13 cellular contexts compared by ENCODE assay signal in the genomic region with DNA sequence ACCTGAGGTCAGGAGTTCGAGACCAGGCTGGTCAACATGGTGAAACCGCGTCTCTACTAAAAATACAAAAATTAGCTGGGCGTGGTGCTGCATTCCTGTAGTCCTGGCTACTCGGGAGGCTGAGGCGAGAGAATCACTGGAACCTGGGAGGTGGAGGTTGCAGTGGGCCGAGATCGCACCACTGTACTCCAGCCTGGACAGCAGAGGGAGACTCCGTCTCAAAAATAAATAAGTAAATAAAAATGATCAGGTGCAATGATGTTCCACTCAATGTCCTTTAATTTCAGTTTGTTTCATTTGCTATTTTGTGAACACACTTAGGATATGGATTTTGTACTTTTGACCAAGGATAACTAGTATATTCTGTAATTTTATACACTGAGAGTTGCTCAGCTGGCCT. TPM values are rescaled to one million over a fixed set of nuclear protein-coding genes. Genes with fewer than 3 reads are reported as not detected.
DNase-seq lines count a peak whose midpoint lies in the region; ATAC-seq, FAIRE-seq and TF ChIP-seq lines count a peak whose summit lies in the region.
"Had no signal": no experiment of that assay in that cellular context is flagged by ENCODE, and none has a peak within 500 bp of the region (broad histone marks: within the 10 kb centered on the region; RNA-seq: fewer than 3 reads in every experiment).

No MANE protein-coding gene starts in this region.

- no peaks in the 10 kb centered on the region for H3K9me2 ChIP-seq in GM23338 (ENCODE audit: insufficient read depth)

- H3K79me2 ChIP-seq in GM23338 (replicated peaks; ENCODE audit: insufficient read depth) (peaks cover 14% of the 10 kb centered on the region), HepG2 (ENCODE audit: insufficient read depth, low read length) (peaks cover 24% of the 10 kb centered on the region)

- H3K4me3 ChIP-seq in GM23338 (no peak overlapping the region), HepG2 (replicated peaks in 1 of 3; ENCODE audit: insufficient read depth in 1 of 3, low read depth in 2 of 3, low read length in 3 of 3) (no peak overlapping the region), lower leg skin (ENCODE audit: low read depth, poor library complexity, severe bottlenecking) (no peak overlapping the region)
- H3K4me3 ChIP-seq: BLaER1, thoracic aorta had no signal

- FAIRE-seq in HepG2 (lab: Jason Lieb, UNC) (no peak), H54 (lab: Jason Lieb, UNC) (no peak)

- no peak overlapping the region for H3K27ac Mint-ChIP-seq in GM23338
- H3K27ac Mint-ChIP-seq in activated naive CD4-positive, alpha-beta T cell treated with anti-CD3 and anti-CD28 coated beads, Interleukin-2, amount 10 ng/mL, durations not matched to agents 7 days and 5 days: no peak overlapping the region

- CTCF ChIA-PET in HepG2 (lab: Yijun Ruan, JAX; ENCODE audit: low intra/inter-chr PET ratio, low total read pairs): interaction anchor here (1.1 to 1.7 kb wide), 3 partner anchors 79 to 234 kb away, joined by 3 to 10 read pairs (median 5); no protein-coding TSS in a partner anchor
- CTCF ChIA-PET in activated naive CD4-positive, alpha-beta T cell treated with anti-CD3 and anti-CD28 coated beads, Interleukin-2, amount 10 ng/mL, durations not matched to agents 7 days and 5 days (lab: Charles Lee): interaction anchor here (0.7 kb wide), 2 partner anchors 100 to 330 kb away, joined by 3 read pairs; no protein-coding TSS in a partner anchor

- H3K4me3 Mint-ChIP-seq in GM23338: no peak overlapping the region
- H3K4me3 Mint-ChIP-seq in activated naive CD4-positive, alpha-beta T cell treated with anti-CD3 and anti-CD28 coated beads, Interleukin-2, amount 10 ng/mL, durations not matched to agents 7 days and 5 days: no peak overlapping the region

- peaks cover 63% of the 10 kb centered on the region for H3K36me3 ChIP-seq in GM23338 (ENCODE audit: insufficient read depth)
- peaks cover 20 to 72% of the 10 kb centered on the region in 2 experiments for H3K36me3 ChIP-seq in HepG2 (replicated peaks in 1 of 2; ENCODE audit: control insufficient read depth in 1 of 2, insufficient read depth in 2 of 2, low read length in 2 of 2)

- H4K20me1 ChIP-seq in GM23338 (replicated peaks; ENCODE audit: insufficient read depth) (peaks cover 22% of the 10 kb centered on the region), HepG2 (ENCODE audit: insufficient read depth, low read length) (peaks cover 21% of the 10 kb centered on the region)

- in situ Hi-C loops in ACHN (cut with HindIII; ENCODE audit: low pct_ligation_motif_present, low pct_unique_long_range_greater_than_20kb, low sequenced_read_pairs) (no loop called here), HepG2 (cut with HindIII; ENCODE audit: extremely low pct_ligation_motif_present, low pct_unique_long_range_greater_than_20kb) (loop anchor here (5.0 to 10.0 kb wide), 2 partner anchors 97 to 230 kb away; no protein-coding TSS in a partner anchor)

- TF ChIP-seq CTCF in GM23338 (conservative IDR thresholded peaks at IDR 0.05; ENCODE audit: low read depth in 2 of 2) (peak; percentile 36 to 41; a peak in 3 of 4 replicates), VCaP (conservative IDR thresholded peaks at IDR 0.05) (peak; percentile 62), HepG2 (CRISPR knock-in tag; IDR thresholded peaks at IDR 0.05) (peak; percentile 58), lower leg skin (IDR thresholded peaks at IDR 0.05) (no peak)

- no peaks in the 10 kb centered on the region for H3K9me3 Mint-ChIP-seq in GM23338
- no peaks in the 10 kb centered on the region for H3K9me3 Mint-ChIP-seq in activated naive CD4-positive, alpha-beta T cell treated with anti-CD3 and anti-CD28 coated beads, Interleukin-2, amount 10 ng/mL, durations not matched to agents 7 days and 5 days

- H3K4me1 Mint-ChIP-seq in GM23338: no peaks in the 10 kb centered on the region
- peaks cover under 1% of the 10 kb centered on the region for H3K4me1 Mint-ChIP-seq in activated naive CD4-positive, alpha-beta T cell treated with anti-CD3 and anti-CD28 coated beads, Interleukin-2, amount 10 ng/mL, durations not matched to agents 7 days and 5 days

- peak; percentile 65 for TF ChIP-seq RAD21 in HepG2 (CRISPR knock-in tag; IDR thresholded peaks at IDR 0.05)

- TF ChIP-seq EP300 in HepG2 (IDR thresholded peaks at IDR 0.05; ENCODE audit: low read depth in 2 of 2, low read length in 2 of 2) (no peak), HepG2 (CRISPR knock-in tag; IDR thresholded peaks at IDR 0.05; ENCODE audit: borderline replicate concordance) (no peak)

- no peaks in the 10 kb centered on the region for H3K27me3 ChIP-seq in GM23338 (ENCODE audit: insufficient read depth)
- H3K27me3 ChIP-seq in HepG2 (ENCODE audit: control insufficient read depth in 1 of 2, insufficient read depth in 2 of 2, low read length in 2 of 2): no peaks in the 10 kb centered on the region
- H3K27me3 ChIP-seq: BLaER1 had no signal

- ATAC-seq in GM23338 (no peak), HepG2 (peak; percentile 41; the same call in 1 of the 3 replicates), GM18858 (IDR thresholded peaks at IDR 0.05; ENCODE audit: unreplicated experiment) (no peak)

- H3K4me2 ChIP-seq in GM23338: no peak overlapping the region
- H3K4me2 ChIP-seq in HepG2 (ENCODE audit: low read depth, low read length): no peak overlapping the region
- H3K4me2 ChIP-seq: BLaER1 had no signal

- 90% methylated on average over 9 of the region's 9 CpGs for whole genome bisulfite sequencing in HepG2 (ENCODE audit: low lambda C conversion rate)
- 87 to 94% methylated on average over 9 of the region's 9 CpGs for WGBS in lower leg skin, 2 donors

- no peaks in the 10 kb centered on the region for H3F3A ChIP-seq in GM23338 (replicated peaks; ENCODE audit: low read depth)

- H2AFZ ChIP-seq in GM23338: no peak overlapping the region
- H2AFZ ChIP-seq in HepG2 (ENCODE audit: low read length): no peak overlapping the region

- POLR2A ChIA-PET in HepG2 (lab: Yijun Ruan, JAX): no interaction called here

- peak; percentile 6 for DNase-seq in ACHN
- no peak for DNase-seq in GM23338 (ENCODE audit: low spot score)
- peak; percentile 24 for DNase-seq in HepG2 (ENCODE audit: low spot score)
- no peak for DNase-seq in H54 (ENCODE audit: insufficient read length, low spot score)
- DNase-seq in activated naive CD4-positive, alpha-beta T cell treated with anti-CD3 and anti-CD28 coated beads, Interleukin-2, amount 10 ng/mL, durations not matched to agents 7 days and 5 days: no peak
- DNase-seq in lower leg skin (ENCODE audit: low spot score in 2 of 2): no peak
- DNase-seq: activated naive CD4-positive, alpha-beta T cell treated with Interleukin-2 at 50 U/mL for 16 hours; mesendoderm; NCI-H1105 had no signal

- no peaks in the 10 kb centered on the region for H3K27me3 Mint-ChIP-seq in GM23338 (ENCODE audit: insufficient read depth, low read depth, poor library complexity)
- no peaks in the 10 kb centered on the region for H3K27me3 Mint-ChIP-seq in activated naive CD4-positive, alpha-beta T cell treated with anti-CD3 and anti-CD28 coated beads, Interleukin-2, amount 10 ng/mL, durations not matched to agents 7 days and 5 days

- H3K27ac ChIP-seq in GM23338 (ENCODE audit: low read depth) (no peak overlapping the region), VCaP (no peak overlapping the region), HepG2 (ENCODE audit: extremely low read length, insufficient read depth, low read length) (no peak overlapping the region)
- H3K27ac ChIP-seq: BLaER1, thoracic aorta had no signal

- H3K4me1 ChIP-seq in GM23338 (ENCODE audit: insufficient read depth): 0 out of 2 replicates have a peak, but pooled peaks cover 1% of the 10 kb centered on the region
- H3K4me1 ChIP-seq in HepG2 (ENCODE audit: insufficient read depth, low read length): peaks cover 25% of the 10 kb centered on the region
- H3K4me1 ChIP-seq: BLaER1 had no signal

- peaks cover 58% of the 10 kb centered on the region for H3K36me3 Mint-ChIP-seq in GM23338 (ENCODE audit: low read depth)
- peaks cover 36% of the 10 kb centered on the region for H3K36me3 Mint-ChIP-seq in activated naive CD4-positive, alpha-beta T cell treated with anti-CD3 and anti-CD28 coated beads, Interleukin-2, amount 10 ng/mL, durations not matched to agents 7 days and 5 days

- no peak overlapping the region for H3K9ac ChIP-seq in HepG2 (ENCODE audit: insufficient read depth, low read depth, low read length)
- H3K9ac ChIP-seq: BLaER1 had no signal

- no TSS peak for BruUV-seq in HepG2 (replicated peaks; lab: Mats Ljungman, UMichigan)

- intact Hi-C loops in HepG2 (cut with micrococcal nuclease; ENCODE audit: unreplicated experiment) (loop anchor here (1.0 kb wide), 2 partner anchors 95 to 234 kb away; no protein-coding TSS in a partner anchor), lower leg skin (cut with DNase I; ENCODE audit: low total_unique reads) (no loop called here)

- no peaks in the 10 kb centered on the region for H3K9me3 ChIP-seq in HepG2 (ENCODE audit: low read length)
- H3K9me3 ChIP-seq: BLaER1, thoracic aorta had no signal

- TF ChIP-seq POLR2A in HepG2 (IDR thresholded peaks at IDR 0.05; ENCODE audit: insufficient read depth in 1 of 2, low read depth in 2 of 2, low read length in 2 of 2) (no peak), H54 (IDR thresholded peaks at IDR 0.05; ENCODE audit: low read depth, low read length) (no peak), lower leg skin (IDR thresholded peaks at IDR 0.05) (no peak)

RNA-seq across cellular contexts. Expression of gene HADHA, which starts 9.3 kb away (rescaled TPM):
- 88.9 and 92.3 TPM in 2 replicates for total RNA-seq in GM23338 (2014; rRNA removed; shearing (Covaris generic))
- polyA plus RNA-seq in GM23338 (2016; fragmentation: Nextera tagmentation; extraction: Ambion mirVana) (57.6 and 63.9 TPM in 2 replicates), HepG2 (2011; rRNA removed) (101 and 102 TPM in 2 replicates)
- total RNA-seq in HepG2 (2016; rRNA removed; fragmentation: Illumina TruSeq; extraction: Trizol) (270 and 385 TPM in 2 replicates), lower leg skin (100 to 1,000 TPM; 125 to 170 (median 131) TPM)
- total RNA-seq in HepG2 (2016; cell fraction: cytosol; rRNA removed; fragmentation: Illumina TruSeq; extraction: Trizol; ENCODE audit: low read depth): 28.5 and 37.3 TPM in 2 replicates
- 269 and 366 TPM in 2 replicates for total RNA-seq in HepG2 (2016; cell fraction: insoluble cytoplasmic fraction; rRNA removed; fragmentation: Illumina TruSeq; extraction: Trizol)
- total RNA-seq in HepG2 (2016; cell fraction: membrane; rRNA removed; fragmentation: Illumina TruSeq; extraction: Trizol): 91.6 and 115 TPM in 2 replicates
- 133 TPM in 2 replicates for total RNA-seq in HepG2 (2016; cell fraction: nucleus; rRNA removed; fragmentation: Illumina TruSeq; extraction: Trizol)
- polyA plus RNA-seq in HepG2 (2011; cell fraction: cytosol; rRNA removed): 101 and 123 TPM in 2 replicates
- 35.5 and 47.7 TPM in 2 replicates for polyA plus RNA-seq in HepG2 (2011; cell fraction: nucleus; rRNA removed)
- polyA plus RNA-seq in HepG2 (2012): 178 and 209 TPM in 2 replicates
- polyA plus RNA-seq in HepG2 (2016; cell fraction: cytosol; fragmentation: Illumina TruSeq; extraction: Trizol; ENCODE audit: low read depth): 28.3 and 35.5 TPM in 2 replicates
- polyA plus RNA-seq in HepG2 (2016; cell fraction: insoluble cytoplasmic fraction; fragmentation: Illumina TruSeq; extraction: Trizol; ENCODE audit: low read depth): 311 and 319 TPM in 2 replicates
- 67.7 and 83.6 TPM in 2 replicates for polyA plus RNA-seq in HepG2 (2016; cell fraction: membrane; fragmentation: Illumina TruSeq; extraction: Trizol; ENCODE audit: low read depth)
- polyA plus RNA-seq in HepG2 (2016; cell fraction: nucleus; fragmentation: Illumina TruSeq; extraction: Trizol; ENCODE audit: insufficient read depth, low read depth): 138 and 139 TPM in 2 replicates
- 135 and 171 TPM in 2 replicates for polyA minus RNA-seq in HepG2 (2011; rRNA and poly(A)+ RNA removed; ENCODE audit: low replicate concordance)
- 120 and 132 TPM in 2 replicates for polyA minus RNA-seq in HepG2 (2011; cell fraction: cytosol; rRNA and poly(A)+ RNA removed)
- 57.7 and 75.8 TPM in 2 replicates for polyA minus RNA-seq in HepG2 (2011; cell fraction: nucleus; rRNA and poly(A)+ RNA removed)

RNA-seq across cellular contexts. Expression of gene HADHB, which starts 9.7 kb away (rescaled TPM):
- total RNA-seq in GM23338 (2014; rRNA removed; shearing (Covaris generic)): 43.4 and 55.0 TPM in 2 replicates
- 38.3 and 41.1 TPM in 2 replicates for polyA plus RNA-seq in GM23338 (2016; fragmentation: Nextera tagmentation; extraction: Ambion mirVana)
- total RNA-seq in HepG2 (2016; rRNA removed; fragmentation: Illumina TruSeq; extraction: Trizol): 238 and 304 TPM in 2 replicates
- 27.8 and 28.9 TPM in 2 replicates for total RNA-seq in HepG2 (2016; cell fraction: cytosol; rRNA removed; fragmentation: Illumina TruSeq; extraction: Trizol; ENCODE audit: low read depth)
- 239 and 297 TPM in 2 replicates for total RNA-seq in HepG2 (2016; cell fraction: insoluble cytoplasmic fraction; rRNA removed; fragmentation: Illumina TruSeq; extraction: Trizol)
- 45.3 and 49.2 TPM in 2 replicates for total RNA-seq in HepG2 (2016; cell fraction: membrane; rRNA removed; fragmentation: Illumina TruSeq; extraction: Trizol)
- 107 and 123 TPM in 2 replicates for total RNA-seq in HepG2 (2016; cell fraction: nucleus; rRNA removed; fragmentation: Illumina TruSeq; extraction: Trizol)
- polyA plus RNA-seq in HepG2 (2011; rRNA removed): 97.1 and 112 TPM in 2 replicates
- polyA plus RNA-seq in HepG2 (2011; cell fraction: cytosol; rRNA removed): 101 and 128 TPM in 2 replicates
- 35.3 and 43.0 TPM in 2 replicates for polyA plus RNA-seq in HepG2 (2011; cell fraction: nucleus; rRNA removed)
- 78.1 and 124 TPM in 2 replicates for polyA plus RNA-seq in HepG2 (2012)
- 19.4 and 19.7 TPM in 2 replicates for polyA plus RNA-seq in HepG2 (2016; cell fraction: cytosol; fragmentation: Illumina TruSeq; extraction: Trizol; ENCODE audit: low read depth)
- 261 and 264 TPM in 2 replicates for polyA plus RNA-seq in HepG2 (2016; cell fraction: insoluble cytoplasmic fraction; fragmentation: Illumina TruSeq; extraction: Trizol; ENCODE audit: low read depth)
- 31.8 and 34.9 TPM in 2 replicates for polyA plus RNA-seq in HepG2 (2016; cell fraction: membrane; fragmentation: Illumina TruSeq; extraction: Trizol; ENCODE audit: low read depth)
- 130 and 134 TPM in 2 replicates for polyA plus RNA-seq in HepG2 (2016; cell fraction: nucleus; fragmentation: Illumina TruSeq; extraction: Trizol; ENCODE audit: insufficient read depth, low read depth)
- 138 and 239 TPM in 2 replicates for polyA minus RNA-seq in HepG2 (2011; rRNA and poly(A)+ RNA removed; ENCODE audit: low replicate concordance)
- 86.5 and 95.1 TPM in 2 replicates for polyA minus RNA-seq in HepG2 (2011; cell fraction: cytosol; rRNA and poly(A)+ RNA removed)
- polyA minus RNA-seq in HepG2 (2011; cell fraction: nucleus; rRNA and poly(A)+ RNA removed): 71.3 and 79.6 TPM in 2 replicates
- total RNA-seq in lower leg skin: 100 to 1,000 TPM; 101 to 139 (median 111) TPM

Comparison
In these comparisons a context has a peak if more than half of its experiments do, and no peak if none do; other contexts are left out.
1. DNase-seq: peak in ACHN (single experiment) and HepG2 (single experiment); none in GM23338 (single experiment), H54 (single experiment), activated naive CD4-positive, alpha-beta T cell treated with anti-CD3 and anti-CD28 coated beads, Interleukin-2, amount 10 ng/mL, durations not matched to agents 7 days and 5 days (single experiment) and lower leg skin (0 of 2).
2. CTCF ChIP-seq: peak in GM23338 (2 of 2), VCaP (single experiment) and HepG2 (single experiment); none in lower leg skin (0 of 3).